Comparison of ENCODE assay signal across 1 cellular context in genomic region chr1:117366982-117367768, GRCh38.
TF ChIP-seq lines count a peak whose summit lies in the region.

TSS of gene MAN1A2 (plus strand) at chr1:117367449. CDS start at chr1:117368184, 735 bp downstream.

TF ChIP-seq in HepG2, 621 proteins besides CTCF, POLR2A, EP300 and RAD21 (continued from another document and continues in another):
- TF ChIP-seq ERF (CRISPR knock-in tag; IDR thresholded peaks at IDR 0.05) (peak; percentile 39; the same call in 1 of the 2 replicates), SNAPC4 (CRISPR knock-in tag; IDR thresholded peaks at IDR 0.05) (no peak), ZNF557 (CRISPR knock-in tag; IDR thresholded peaks at IDR 0.05) (no peak), EED (CRISPR knock-in tag; IDR thresholded peaks at IDR 0.05) (no peak), FOXA1 (IDR thresholded peaks at IDR 0.05) (no peak), FOXA1 (CRISPR knock-in tag; IDR thresholded peaks at IDR 0.05) (no peak), TFDP2 (CRISPR knock-in tag; IDR thresholded peaks at IDR 0.05) (peak; percentile 62), LRRFIP1 (CRISPR knock-in tag; conservative IDR thresholded peaks at IDR 0.05) (no peak), KMT2B (CRISPR knock-in tag; IDR thresholded peaks at IDR 0.05) (peak; percentile 88; the same call in 1 of the 2 replicates), SP5 (CRISPR knock-in tag; IDR thresholded peaks at IDR 0.05; ENCODE audit: borderline replicate concordance, low read depth) (peak; percentile 38; the same call in 1 of the 2 replicates), ZNF230 (CRISPR knock-in tag; IDR thresholded peaks at IDR 0.05) (no peak), ZNF318 (CRISPR knock-in tag; IDR thresholded peaks at IDR 0.05) (no peak), ZNF430 (CRISPR knock-in tag; IDR thresholded peaks at IDR 0.05) (no peak; the same call in 1 of the 2 replicates), ZNF275 (CRISPR knock-in tag; IDR thresholded peaks at IDR 0.05; ENCODE audit: borderline replicate concordance) (0 out of 2 replicates have a peak, but pooled peaks have one; percentile 21), MTF1 (CRISPR knock-in tag; IDR thresholded peaks at IDR 0.05) (no peak), ZNF577 (CRISPR knock-in tag; IDR thresholded peaks at IDR 0.05; ENCODE audit: borderline replicate concordance, low read depth) (no peak), ZEB1 (IDR thresholded peaks at IDR 0.05; ENCODE audit: insufficient replicate concordance, low read depth) (no peak), ZBTB34 (CRISPR knock-in tag; IDR thresholded peaks at IDR 0.05) (no peak), THRA (CRISPR knock-in tag; IDR thresholded peaks at IDR 0.05; ENCODE audit: borderline replicate concordance) (0 out of 2 replicates have a peak, but pooled peaks have one; percentile 16), POGZ (CRISPR knock-in tag; IDR thresholded peaks at IDR 0.05) (no peak), SP4 (CRISPR knock-in tag; IDR thresholded peaks at IDR 0.05) (peak; percentile 7; the same call in 1 of the 2 replicates), RXRB (CRISPR knock-in tag; IDR thresholded peaks at IDR 0.05; ENCODE audit: borderline replicate concordance) (no peak), ZNF552 (CRISPR knock-in tag; IDR thresholded peaks at IDR 0.05; ENCODE audit: borderline replicate concordance) (no peak), ZNF235 (CRISPR knock-in tag; IDR thresholded peaks at IDR 0.05; ENCODE audit: borderline replicate concordance) (no peak), NRL (CRISPR knock-in tag; IDR thresholded peaks at IDR 0.05; ENCODE audit: borderline replicate concordance) (no peak), ZMYM2 (CRISPR knock-in tag; IDR thresholded peaks at IDR 0.05) (0 out of 2 replicates have a peak, but pooled peaks have one; percentile 66), PRPF4 (IDR thresholded peaks at IDR 0.05; ENCODE audit: low read depth, low read length, poor library complexity, severe bottlenecking) (no peak), SP1 (IDR thresholded peaks at IDR 0.05) (no peak), SP1 (CRISPR knock-in tag; IDR thresholded peaks at IDR 0.05) (no peak; the same call in 1 of the 2 replicates), SMARCC2 (IDR thresholded peaks at IDR 0.05) (no peak), FOXA3 (CRISPR knock-in tag; IDR thresholded peaks at IDR 0.05) (no peak), TEF (CRISPR knock-in tag; IDR thresholded peaks at IDR 0.05) (no peak), NCOA5 (CRISPR knock-in tag; IDR thresholded peaks at IDR 0.05) (no peak), XBP1 (CRISPR knock-in tag; IDR thresholded peaks at IDR 0.05) (no peak)
